8 cellular contexts compared by ENCODE assay signal in genomic region chr18:44759925-44760342, GRCh38.
A peak's percentile ranks its signal among the peaks of the same experiment; 100 is the strongest.
DNase-seq lines count a peak whose midpoint lies in the region; ATAC-seq lines count a peak whose summit lies in the region.

No MANE protein-coding gene starts in this region.

- no peak overlapping the region for H3K4me3 ChIP-seq in CD4-positive, alpha-beta memory T cell (ENCODE audit: low read length in 2 of 2)

- H3K4me1 ChIP-seq in CD4-positive, alpha-beta memory T cell (ENCODE audit: insufficient read depth, low read length), result peaks cover 21% of the 10 kb centered on the region

- no peaks in the 10 kb centered on the region for H3K27me3 ChIP-seq in CD4-positive, alpha-beta memory T cell (ENCODE audit: insufficient read depth, low read length)

- intact Hi-C loops in CD4-positive, alpha-beta memory T cell (cut with micrococcal nuclease), result no loop called here

- POLR2A ChIA-PET in CD4-positive, alpha-beta memory T cell (lab: Charles Lee; ENCODE audit: partially characterized antibody), result interaction anchor here (1.2 kb wide), 1 partner anchor 36 kb away, joined by 4 read pairs; no protein-coding TSS in a partner anchor

- CTCF ChIA-PET in CD4-positive, alpha-beta memory T cell (lab: Charles Lee; ENCODE audit: partially characterized antibody), result interaction anchor here (1.2 kb wide), 1 partner anchor 81 kb away, joined by 5 read pairs; no protein-coding TSS in a partner anchor

- no peak for DNase-seq in CD4-positive, alpha-beta memory T cell
- no peak for DNase-seq in central memory CD8-positive, alpha-beta T cell (ENCODE audit: low spot score in 2 of 2)
- DNase-seq in islet precursor cell, result no peak
- no peak for DNase-seq in retina
- no peak for DNase-seq in D341Med (ENCODE audit: low spot score)
- no peak for DNase-seq in NCI-H1930 (lab: John Stamatoyannopoulos, UW)

- peaks cover 16 to 22% (median 19%) of the 10 kb centered on the region in 4 donors for H3K4me1 Mint-ChIP-seq in CD4-positive, alpha-beta memory T cell
- H3K4me1 Mint-ChIP-seq in central memory CD8-positive, alpha-beta T cell, result peaks cover 19% of the 10 kb centered on the region

- H3K27ac Mint-ChIP-seq in CD4-positive, alpha-beta memory T cell, result peak overlapping the region in 6 of 7 donors; percentile 43 to 91 (median 76)
- peak overlapping the region; percentile 90 for H3K27ac Mint-ChIP-seq in central memory CD8-positive, alpha-beta T cell (ENCODE audit: low read depth)

- no peaks in the 10 kb centered on the region for H3K9me3 Mint-ChIP-seq in CD4-positive, alpha-beta memory T cell
- H3K9me3 Mint-ChIP-seq in central memory CD8-positive, alpha-beta T cell, result no peaks in the 10 kb centered on the region

- H3K27ac ChIP-seq in CD4-positive, alpha-beta memory T cell (ENCODE audit: low read depth, low read length), result no peak overlapping the region

- peak overlapping the region in 7 of 8 donors; percentile 43 to 77 (median 68) for H3K4me3 Mint-ChIP-seq in CD4-positive, alpha-beta memory T cell
- H3K4me3 Mint-ChIP-seq in central memory CD8-positive, alpha-beta T cell, result peak overlapping the region; percentile 65

- H3K27me3 Mint-ChIP-seq in CD4-positive, alpha-beta memory T cell, result no peaks in the 10 kb centered on the region
- H3K27me3 Mint-ChIP-seq in central memory CD8-positive, alpha-beta T cell, result no peaks in the 10 kb centered on the region

- ATAC-seq in GM19455 (IDR thresholded peaks at IDR 0.05; ENCODE audit: unreplicated experiment), result peak; percentile 55
- peak; percentile 48 for ATAC-seq in HG03432 (IDR thresholded peaks at IDR 0.05; ENCODE audit: unreplicated experiment)
- ATAC-seq in central memory CD8-positive, alpha-beta T cell (replicated peaks; ENCODE audit: extremely low read depth, poor library complexity, severe bottlenecking), result peak; percentile 51

- H3K9me3 ChIP-seq in CD4-positive, alpha-beta memory T cell (ENCODE audit: control insufficient read depth in 1 of 2, low read length in 2 of 2), result no peaks in the 10 kb centered on the region

- no peaks in the 10 kb centered on the region for H3K36me3 Mint-ChIP-seq in CD4-positive, alpha-beta memory T cell
- peaks cover 4% of the 10 kb centered on the region for H3K36me3 Mint-ChIP-seq in central memory CD8-positive, alpha-beta T cell (ENCODE audit: insufficient read depth)

- no peaks in the 10 kb centered on the region for H3K36me3 ChIP-seq in CD4-positive, alpha-beta memory T cell (ENCODE audit: insufficient read depth, low read length)
